ENCODE assay signal across 22 cellular contexts in the genomic region with DNA sequence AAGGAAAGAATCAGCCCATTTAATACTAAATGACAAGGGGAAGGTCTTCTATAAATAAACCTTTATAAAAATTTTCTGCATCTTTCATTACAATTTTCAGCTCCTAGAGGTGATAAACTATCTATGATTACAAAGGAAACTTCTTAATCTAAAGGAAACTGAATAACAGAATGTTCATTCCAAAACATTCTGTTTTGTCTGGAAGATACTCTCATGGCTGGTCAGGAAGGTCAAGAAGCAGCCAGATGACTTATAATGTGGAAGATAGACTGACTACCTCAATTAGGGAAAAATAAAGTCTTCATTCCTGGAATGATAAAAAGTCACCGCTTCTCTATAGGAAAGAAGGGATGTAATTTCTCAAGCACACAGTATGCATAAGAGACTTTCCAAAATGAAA.
DNase-seq lines count a peak whose midpoint lies in the region; ATAC-seq, FAIRE-seq and TF ChIP-seq lines count a peak whose summit lies in the region.
"Had no signal": no experiment of that assay in that cellular context is flagged by ENCODE, and none has a peak within 500 bp of the region (broad histone marks: within the 10 kb centered on the region; RNA-seq: fewer than 3 reads in every experiment).

No MANE protein-coding gene starts in this region.

- H3K27me3 Mint-ChIP-seq in mesothelial cell of epicardium (ENCODE audit: low read depth), result peaks cover 2% of the 10 kb centered on the region
- H3K27me3 Mint-ChIP-seq: B cell; CD4-positive, alpha-beta T cell had no signal

- H2AFZ ChIP-seq in HepG2 (ENCODE audit: low read length) (no peak overlapping the region), endothelial cell of umbilical vein (ENCODE audit: low read depth, low read length) (no peak overlapping the region)

- H3K9ac ChIP-seq in liver (ENCODE audit: low read depth in 1 of 2, low read length in 2 of 2) (no peak overlapping the region), HepG2 (ENCODE audit: insufficient read depth, low read depth, low read length) (no peak overlapping the region), endothelial cell of umbilical vein (replicated peaks; ENCODE audit: extremely low read depth, insufficient read depth, low read length) (no peak overlapping the region)
- H3K9ac ChIP-seq: BLaER1 treated with 17β-estradiol and CSF1 and Interleukin-3, amounts not matched to agents 10 nM and 100 nM had no signal

- no peak for TF ChIP-seq CTCF in liver (IDR thresholded peaks at IDR 0.05; ENCODE audit: low read depth, low read length, missing input control)
- TF ChIP-seq CTCF in HepG2 (CRISPR knock-in tag; IDR thresholded peaks at IDR 0.05), result no peak
- TF ChIP-seq CTCF in endothelial cell of umbilical vein (IDR thresholded peaks at IDR 0.05; ENCODE audit: extremely low read depth in 1 of 2, insufficient read depth in 1 of 2, low read depth in 1 of 2, low read length in 2 of 2), result no peak
- no peak for TF ChIP-seq CTCF in mesothelial cell of epicardium (IDR thresholded peaks at IDR 0.05; ENCODE audit: unreplicated experiment)

- POLR2A ChIA-PET in HepG2 (lab: Yijun Ruan, JAX) (no interaction called here), endothelial cell of umbilical vein (lab: Charles Lee) (no interaction called here)

- intact Hi-C loops in HepG2 (cut with micrococcal nuclease; ENCODE audit: unreplicated experiment) (no loop called here), endothelial cell of umbilical vein (cut with micrococcal nuclease) (loop anchor here (5.0 kb wide), 2 partner anchors 133 to 653 kb away; a partner anchor contains a TSS)

- H3K9me1 ChIP-seq in endothelial cell of umbilical vein (replicated peaks; ENCODE audit: control insufficient read depth, extremely low read depth, insufficient read depth, low read length), result no peaks in the 10 kb centered on the region

- H3K9me3 ChIP-seq in liver (ENCODE audit: control insufficient read depth in 4 of 4, low read length in 3 of 4) (no peaks in the 10 kb centered on the region), HepG2 (ENCODE audit: low read length) (no peaks in the 10 kb centered on the region), endothelial cell of umbilical vein (replicated peaks; ENCODE audit: control insufficient read depth, insufficient read depth, low read length) (no peaks in the 10 kb centered on the region)
- H3K9me3 ChIP-seq: A549; BLaER1 treated with 17β-estradiol and CSF1 and Interleukin-3, amounts not matched to agents 10 nM and 100 nM had no signal

- no peak overlapping the region for H3K4me3 Mint-ChIP-seq in mesothelial cell of epicardium
- H3K4me3 Mint-ChIP-seq: B cell; CD4-positive, alpha-beta T cell; CD8-positive, alpha-beta T cell had no signal

- H3K27me3 ChIP-seq in liver (ENCODE audit: control insufficient read depth in 4 of 4, insufficient read depth in 4 of 4, low read length in 3 of 4), result no peaks in the 10 kb centered on the region
- no peaks in the 10 kb centered on the region for H3K27me3 ChIP-seq in HepG2 (ENCODE audit: control insufficient read depth in 1 of 2, insufficient read depth in 2 of 2, low read length in 2 of 2)
- no peaks in the 10 kb centered on the region for H3K27me3 ChIP-seq in endothelial cell of umbilical vein (ENCODE audit: control insufficient read depth in 2 of 2, insufficient read depth in 2 of 2, low read length in 2 of 2)
- H3K27me3 ChIP-seq: BLaER1 treated with 17β-estradiol and CSF1 and Interleukin-3, amounts not matched to agents 10 nM and 100 nM had no signal

- WGBS in liver, result 99% methylated on average over 1 of the region's 1 CpG
- 98% methylated on average over 1 of the region's 1 CpG for WGBS in HepG2 (ENCODE audit: low lambda C conversion rate)

- TF ChIP-seq POLR2A in HepG2 (IDR thresholded peaks at IDR 0.05; ENCODE audit: insufficient read depth in 1 of 2, low read depth in 2 of 2, low read length in 2 of 2), result no peak
- TF ChIP-seq POLR2A in endothelial cell of umbilical vein (IDR thresholded peaks at IDR 0.05; ENCODE audit: low read depth, low read length), result no peak

- dilution Hi-C loops in endothelial cell of umbilical vein (cut with MboI; ENCODE audit: extremely low pct_ligation_motif_present, low sequenced_read_pairs), result loop anchor here (25.0 kb wide), 3 partner anchors 327 to 523 kb away; a partner anchor contains a TSS

- H3K4me1 Mint-ChIP-seq in mesothelial cell of epicardium, result peaks cover 21% of the 10 kb centered on the region

- FAIRE-seq in HepG2 (lab: Jason Lieb, UNC), result no peak
- FAIRE-seq in endothelial cell of umbilical vein (lab: Jason Lieb, UNC), result no peak
- FAIRE-seq: A549, D721Med, G401.6, GM12891, GM19239 had no signal

- no peak for DNase-seq in HepG2 (ENCODE audit: low spot score)
- DNase-seq in endothelial cell of umbilical vein (ENCODE audit: low read depth, low spot score), result peak; percentile 89
- peak; percentile 63 for DNase-seq in pulmonary artery endothelial cell (ENCODE audit: low read depth, low spot score)
- DNase-seq in mesothelial cell of epicardium (ENCODE audit: low spot score in 2 of 2, unreplicated experiment in 2 of 2), result no peak
- no peak for DNase-seq in putamen (ENCODE audit: low spot score)
- DNase-seq: AML-193; Caco-2; Calu3; CD4-positive, alpha-beta T cell; CD8-positive, alpha-beta T cell; DMS79 treated with DMSO at 0.1 percent for 48 hours; GF-D8 had no signal

- peaks cover 30% of the 10 kb centered on the region for H3K79me2 ChIP-seq in HepG2 (ENCODE audit: insufficient read depth, low read length)
- H3K79me2 ChIP-seq in endothelial cell of umbilical vein (ENCODE audit: control insufficient read depth, insufficient read depth, low read length), result no peaks in the 10 kb centered on the region

- no peak overlapping the region for H3K27ac ChIP-seq in liver (ENCODE audit: low read depth in 1 of 2, low read length in 2 of 2)
- no peak overlapping the region for H3K27ac ChIP-seq in HepG2 (ENCODE audit: extremely low read length, insufficient read depth, low read length)
- peak overlapping the region; percentile 26 for H3K27ac ChIP-seq in endothelial cell of umbilical vein (ENCODE audit: insufficient read depth, low read depth, low read length)
- H3K27ac ChIP-seq: 22Rv1; A549; BLaER1 treated with 17β-estradiol and CSF1 and Interleukin-3, amounts not matched to agents 10 nM and 100 nM; C4-2B had no signal

- H3K9me3 Mint-ChIP-seq in mesothelial cell of epicardium, result no peaks in the 10 kb centered on the region
- H3K9me3 Mint-ChIP-seq: CD4-positive, alpha-beta T cell; CD8-positive, alpha-beta T cell had no signal

- BruUV-seq in HepG2 (replicated peaks; lab: Mats Ljungman, UMichigan) (no TSS peak), endothelial cell of umbilical vein (replicated peaks; lab: Mats Ljungman, UMichigan) (no TSS peak)

- CTCF ChIA-PET in HepG2 (lab: Yijun Ruan, JAX; ENCODE audit: low intra/inter-chr PET ratio, low total read pairs), result no interaction called here
- CTCF ChIA-PET in endothelial cell of umbilical vein (lab: Charles Lee), result interaction anchor here (1.0 to 1.4 kb wide), 2 partner anchors 10 to 81 kb away, joined by 4 to 6 read pairs; no protein-coding TSS in a partner anchor

- H3K36me3 ChIP-seq in liver (ENCODE audit: control insufficient read depth in 4 of 4, insufficient read depth in 3 of 4, low read depth in 1 of 4, low read length in 3 of 4) (peaks cover 0 to 1% (median 0%) of the 10 kb centered on the region in 4 donors), HepG2 (replicated peaks in 1 of 2; ENCODE audit: control insufficient read depth in 1 of 2, insufficient read depth in 2 of 2, low read length in 2 of 2) (peaks cover 7 to 78% of the 10 kb centered on the region in 2 experiments; a peak in 4 of 5 replicates), endothelial cell of umbilical vein (ENCODE audit: control insufficient read depth in 2 of 2, extremely low read depth in 1 of 2, insufficient read depth in 2 of 2, low read length in 2 of 2) (no peaks in the 10 kb centered on the region)

- ATAC-seq in HepG2, result no peak
- ATAC-seq: A549; CD8-positive, alpha-beta T cell had no signal

- H3K36me3 Mint-ChIP-seq in mesothelial cell of epicardium, result no peaks in the 10 kb centered on the region

- H4K20me1 ChIP-seq in HepG2 (ENCODE audit: insufficient read depth, low read length) (peaks cover 2% of the 10 kb centered on the region; the same call in 1 of the 2 replicates), endothelial cell of umbilical vein (replicated peaks; ENCODE audit: control insufficient read depth, extremely low read depth, insufficient read depth, low read length) (no peaks in the 10 kb centered on the region)
- H4K20me1 ChIP-seq: BLaER1 treated with 17β-estradiol and CSF1 and Interleukin-3, amounts not matched to agents 10 nM and 100 nM had no signal

- TF ChIP-seq EP300 in HepG2 (IDR thresholded peaks at IDR 0.05; ENCODE audit: low read depth in 2 of 2, low read length in 2 of 2) (no peak), HepG2 (CRISPR knock-in tag; IDR thresholded peaks at IDR 0.05; ENCODE audit: borderline replicate concordance) (no peak)

- H3K4me1 ChIP-seq in liver (ENCODE audit: control insufficient read depth in 4 of 4, insufficient read depth in 4 of 4, low read length in 3 of 4), result no peaks in the 10 kb centered on the region
- no peaks in the 10 kb centered on the region for H3K4me1 ChIP-seq in HepG2 (ENCODE audit: insufficient read depth, low read length)
- peaks cover 40% of the 10 kb centered on the region for H3K4me1 ChIP-seq in endothelial cell of umbilical vein (ENCODE audit: control insufficient read depth, extremely low read depth, insufficient read depth, low read length)
- H3K4me1 ChIP-seq: Caco-2 had no signal

- in situ Hi-C loops in HepG2 (cut with HindIII; ENCODE audit: extremely low pct_ligation_motif_present, low pct_unique_long_range_greater_than_20kb), result no loop called here

- H3K27ac Mint-ChIP-seq in mesothelial cell of epicardium, result no peak overlapping the region
- H3K27ac Mint-ChIP-seq: B cell; CD4-positive, alpha-beta T cell; CD8-positive, alpha-beta T cell had no signal

- H3K4me3 ChIP-seq in liver (ENCODE audit: low read depth in 1 of 3, low read length in 3 of 3) (no peak overlapping the region), HepG2 (replicated peaks in 1 of 3; ENCODE audit: insufficient read depth in 1 of 3, low read depth in 2 of 3, low read length in 3 of 3) (no peak overlapping the region), endothelial cell of umbilical vein (replicated peaks in 1 of 3; ENCODE audit: insufficient read depth in 1 of 3, low read depth in 1 of 3, low read length in 3 of 3) (no peak overlapping the region)
- H3K4me3 ChIP-seq: A549; BLaER1 treated with 17β-estradiol and CSF1 and Interleukin-3, amounts not matched to agents 10 nM and 100 nM had no signal

- TF ChIP-seq RAD21 in liver (IDR thresholded peaks at IDR 0.05) (peak in 1 of 2 donors; percentile 9), HepG2 (CRISPR knock-in tag; IDR thresholded peaks at IDR 0.05) (no peak)

- H3K4me2 ChIP-seq in HepG2 (ENCODE audit: low read depth, low read length) (no peak overlapping the region), endothelial cell of umbilical vein (ENCODE audit: insufficient read depth, low read length) (peak overlapping the region; percentile 63)
- H3K4me2 ChIP-seq: A549; BLaER1 treated with 17β-estradiol and CSF1 and Interleukin-3, amounts not matched to agents 10 nM and 100 nM had no signal

TF ChIP-seq in liver, 16 proteins besides CTCF, POLR2A, EP300 and RAD21 (continues in another document):
- TF ChIP-seq TAF1 (conservative IDR thresholded peaks at IDR 0.05), result no peak

Comparison
In these comparisons a context has a peak if more than half of its experiments do, and no peak if none do; other contexts are left out.
1. DNase-seq: peak in endothelial cell of umbilical vein (single experiment) and pulmonary artery endothelial cell (single experiment); none in HepG2 (single experiment), mesothelial cell of epicardium (0 of 2) and putamen (single experiment).